9 cellular contexts compared by ENCODE assay signal in the genomic region with DNA sequence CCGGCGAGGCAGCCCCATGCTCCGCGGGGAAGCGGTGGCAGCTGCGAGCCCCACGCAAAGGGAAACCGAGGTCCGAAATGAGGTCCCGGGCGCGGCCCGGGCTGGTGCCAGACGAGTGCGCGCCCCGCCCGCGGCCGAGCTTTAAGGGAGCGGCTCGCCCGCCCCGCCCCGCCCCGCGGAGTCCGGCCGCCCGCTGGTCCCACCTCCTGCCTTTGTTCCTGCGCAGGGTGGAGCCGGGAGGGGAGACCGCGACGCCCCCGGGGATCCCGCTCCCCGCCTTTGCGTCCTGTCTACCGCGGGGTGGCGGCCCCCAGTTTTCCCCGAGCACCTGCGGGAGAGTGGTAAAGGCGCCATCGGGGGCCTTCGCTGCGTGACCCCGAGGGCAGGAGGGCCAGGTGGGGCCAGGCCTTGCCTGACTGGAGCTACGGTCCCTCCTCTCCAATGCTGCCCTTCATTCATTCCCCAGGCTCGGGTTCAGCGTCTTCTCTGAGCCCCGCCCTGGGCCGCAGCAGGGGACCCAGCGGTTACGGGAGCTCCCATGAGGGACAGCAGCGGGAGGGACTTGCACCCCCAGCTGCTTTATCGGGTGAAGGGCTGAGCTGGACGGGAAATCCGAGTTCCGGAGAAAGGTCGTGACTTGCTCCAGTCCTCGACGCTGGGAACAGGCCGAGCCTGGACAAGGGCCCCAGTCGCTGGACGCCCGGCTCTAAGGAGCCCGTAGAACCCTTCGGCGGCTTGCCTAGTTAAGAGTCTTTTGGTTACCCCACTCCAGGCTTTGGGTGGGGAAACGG. TPM values are rescaled to one million over a fixed set of nuclear protein-coding genes. Genes with fewer than 3 reads are reported as not detected.
A peak's percentile ranks its signal among the peaks of the same experiment; 100 is the strongest.
DNase-seq lines count a peak whose midpoint lies in the region; TF ChIP-seq lines count a peak whose summit lies in the region.
"Had no signal": no experiment of that assay in that cellular context is flagged by ENCODE, and none has a peak within 500 bp of the region (broad histone marks: within the 10 kb centered on the region; RNA-seq: fewer than 3 reads in every experiment).

A gene with protein sequence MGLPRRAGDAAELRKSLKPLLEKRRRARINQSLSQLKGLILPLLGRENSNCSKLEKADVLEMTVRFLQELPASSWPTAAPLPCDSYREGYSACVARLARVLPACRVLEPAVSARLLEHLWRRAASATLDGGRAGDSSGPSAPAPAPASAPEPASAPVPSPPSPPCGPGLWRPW (minus strand): TSS at position 117 of the 791 bp plus-strand sequence. CDS start 99 bp downstream, at position 18.

- H3K9me3 ChIP-seq in ascending aorta (no peaks in the 10 kb centered on the region), stomach smooth muscle (ENCODE audit: control insufficient read depth in 2 of 2, low read length in 2 of 2) (no peaks in the 10 kb centered on the region)

- H3K4me3 ChIP-seq in ascending aorta (peak within 1 kb of the TSS; percentile 46 to 60), stomach smooth muscle (ENCODE audit: low read length in 2 of 2) (peak within 1 kb of the TSS; percentile 31 to 40)

- TF ChIP-seq CTCF in ascending aorta (IDR thresholded peaks at IDR 0.05) = no peak

- intact Hi-C loops in activated CD4-positive, alpha-beta T cell treated with anti-CD3 and anti-CD28 coated beads, Interleukin-2, amount 10 ng/mL, durations not matched to agents 24 days and 14 days (cut with micrococcal nuclease) = loop anchor here (5.0 kb wide), 2 partner anchors 42 to 173 kb away; no protein-coding TSS in a partner anchor
- intact Hi-C loops in ascending aorta (cut with DNase I) = no loop called here

- H3K4me1 Mint-ChIP-seq in activated CD4-positive, alpha-beta T cell treated with anti-CD3 and anti-CD28 coated beads, Interleukin-2, amount 10 ng/mL, durations not matched to agents 24 days and 14 days = peaks cover 12% of the 10 kb centered on the region

- H3K27ac Mint-ChIP-seq in activated CD4-positive, alpha-beta T cell treated with anti-CD3 and anti-CD28 coated beads, Interleukin-2, amount 10 ng/mL, durations not matched to agents 24 days and 14 days = no peak within 1 kb of the TSS

- H3K27me3 Mint-ChIP-seq in activated CD4-positive, alpha-beta T cell treated with anti-CD3 and anti-CD28 coated beads, Interleukin-2, amount 10 ng/mL, durations not matched to agents 24 days and 14 days = peaks cover 67% of the 10 kb centered on the region

- H3K9me3 Mint-ChIP-seq in activated CD4-positive, alpha-beta T cell treated with anti-CD3 and anti-CD28 coated beads, Interleukin-2, amount 10 ng/mL, durations not matched to agents 24 days and 14 days = no peaks in the 10 kb centered on the region

- peaks cover 42% of the 10 kb centered on the region for H3K27me3 ChIP-seq in ascending aorta
- peaks cover 69 to 78% of the 10 kb centered on the region in 2 donors for H3K27me3 ChIP-seq in stomach smooth muscle (ENCODE audit: control insufficient read depth in 1 of 2, insufficient read depth in 2 of 2, low read length in 2 of 2)

- no peaks in the 10 kb centered on the region for H3K36me3 Mint-ChIP-seq in activated CD4-positive, alpha-beta T cell treated with anti-CD3 and anti-CD28 coated beads, Interleukin-2, amount 10 ng/mL, durations not matched to agents 24 days and 14 days (ENCODE audit: low read depth)

- H3K27ac ChIP-seq in ascending aorta (no peak within 1 kb of the TSS), stomach smooth muscle (ENCODE audit: low read length) (no peak within 1 kb of the TSS)

- H3K9ac ChIP-seq in stomach smooth muscle (ENCODE audit: low read length in 2 of 2) = no peak within 1 kb of the TSS

- H3K4me1 ChIP-seq in ascending aorta (peaks cover 10 to 14% of the 10 kb centered on the region in 2 donors), stomach smooth muscle (ENCODE audit: control insufficient read depth, insufficient read depth, low read length) (peaks cover 30% of the 10 kb centered on the region)

- peak; percentile 74 for DNase-seq in activated CD4-positive, alpha-beta T cell treated with anti-CD3 and anti-CD28 coated beads, Interleukin-2, amount 10 ng/mL, durations not matched to agents 24 days and 14 days
- DNase-seq in activated CD4-positive, alpha-beta T cell treated with anti-CD3 and anti-CD28 coated beads for 4 hours = no peak
- no peak for DNase-seq in ascending aorta (ENCODE audit: low spot score in 2 of 2)
- DNase-seq in iPS-NIHi11 (ENCODE audit: low spot score) = peak; percentile 78
- DNase-seq in mucosa of gallbladder (ENCODE audit: low spot score) = no peak
- DNase-seq in DMS114 treated with DMSO at 0.1 percent for 48 hours (lab: John Stamatoyannopoulos, UW; ENCODE audit: unreplicated experiment) = no peak
- DNase-seq in T-helper 9 cell = no peak
- DNase-seq: Karpas-422 had no signal

- H3K36me3 ChIP-seq in ascending aorta = no peaks in the 10 kb centered on the region
- H3K36me3 ChIP-seq in stomach smooth muscle (ENCODE audit: control insufficient read depth in 2 of 2, insufficient read depth in 2 of 2, low read length in 2 of 2) = no peaks in the 10 kb centered on the region

- peak within 1 kb of the TSS; percentile 53 for H3K4me3 Mint-ChIP-seq in activated CD4-positive, alpha-beta T cell treated with anti-CD3 and anti-CD28 coated beads, Interleukin-2, amount 10 ng/mL, durations not matched to agents 24 days and 14 days

RNA-seq across cellular contexts. Expression of the gene that starts here (rescaled TPM):
- 0.19 and 0.26 TPM in 2 replicates for total RNA-seq in activated CD4-positive, alpha-beta T cell treated with anti-CD3 and anti-CD28 coated beads, Interleukin-2, amount 10 ng/mL, durations not matched to agents 24 days and 14 days
- total RNA-seq in ascending aorta (not detected), mucosa of gallbladder (0.09 TPM)

Comparison
In these comparisons a context has a peak if more than half of its experiments do, and no peak if none do; other contexts are left out.
1. Peak in DNase-seq in activated CD4-positive, alpha-beta T cell treated with anti-CD3 and anti-CD28 coated beads, Interleukin-2, amount 10 ng/mL, durations not matched to agents 24 days and 14 days; RNA of the gene not detected or under 1 TPM.